Comparison of ENCODE assay signal across 15 cellular contexts in genomic region chr9:5625916-5626315, GRCh38. TPM values are rescaled to one million over a fixed set of nuclear protein-coding genes. Genes with fewer than 3 reads are reported as not detected.
DNase-seq lines count a peak whose midpoint lies in the region; ATAC-seq, FAIRE-seq and TF ChIP-seq lines count a peak whose summit lies in the region.
"Had no signal": no experiment of that assay in that cellular context is flagged by ENCODE, and none has a peak within 500 bp of the region (broad histone marks: within the 10 kb centered on the region; RNA-seq: fewer than 3 reads in every experiment).

No MANE protein-coding gene starts in this region.

- H3K4me1 ChIP-seq in OCI-LY7 (ENCODE audit: insufficient read depth, low read length, poor library complexity, severe bottlenecking) = peaks cover 45% of the 10 kb centered on the region
- H3K4me1 ChIP-seq in effector memory CD4-positive, alpha-beta T cell (ENCODE audit: control insufficient read depth, insufficient read depth, low read length, poor library complexity, severe bottlenecking) = peaks cover 19% of the 10 kb centered on the region
- peaks cover 24% of the 10 kb centered on the region for H3K4me1 ChIP-seq in thymus (ENCODE audit: control insufficient read depth, insufficient read depth, low read length)

- peak overlapping the region; percentile 100 for H3K27ac ChIP-seq in OCI-LY7 (ENCODE audit: low read depth, low read length, poor library complexity, severe bottlenecking)
- H3K27ac ChIP-seq in effector memory CD4-positive, alpha-beta T cell (ENCODE audit: insufficient read depth, low read length, poor library complexity, severe bottlenecking) = peak overlapping the region; percentile 19
- H3K27ac ChIP-seq in thymus (ENCODE audit: low read depth) = peak overlapping the region; percentile 100

- BruUV-seq in OCI-LY7 (replicated peaks; lab: Mats Ljungman, UMichigan) = no TSS peak

- H3K36me3 ChIP-seq in OCI-LY7 (ENCODE audit: insufficient read depth, low read length) (peaks cover 27% of the 10 kb centered on the region), thymus (ENCODE audit: control insufficient read depth, insufficient read depth) (no peaks in the 10 kb centered on the region)
- H3K36me3 ChIP-seq in effector memory CD4-positive, alpha-beta T cell (ENCODE audit: control insufficient read depth, insufficient read depth, low read length) = no peaks in the 10 kb centered on the region
- H3K36me3 ChIP-seq: right atrium auricular region had no signal

- H3K9me3 ChIP-seq in OCI-LY7 (ENCODE audit: low read length) (no peaks in the 10 kb centered on the region), thymus (ENCODE audit: control insufficient read depth) (no peaks in the 10 kb centered on the region)
- no peaks in the 10 kb centered on the region for H3K9me3 ChIP-seq in effector memory CD4-positive, alpha-beta T cell (ENCODE audit: control insufficient read depth, low read length)
- H3K9me3 ChIP-seq: mucosa of descending colon, right atrium auricular region, SK-N-SH had no signal

- POLR2A ChIA-PET in OCI-LY7 (lab: Charles Lee) = interaction anchor here (0.7 to 4.4 kb wide), 6 partner anchors 17 to 178 kb away, joined by 3 to 25 read pairs (median 5); no protein-coding TSS in a partner anchor

- H3K4me3 ChIP-seq in OCI-LY7 (ENCODE audit: low read depth, low read length, poor library complexity, severe bottlenecking) (peak overlapping the region; percentile 81), thymus (ENCODE audit: low read length) (no peak overlapping the region)
- H3K4me3 ChIP-seq in effector memory CD4-positive, alpha-beta T cell (ENCODE audit: insufficient read depth, low read depth, low read length, poor library complexity, severe bottlenecking) = no peak overlapping the region
- H3K4me3 ChIP-seq: mucosa of descending colon, right atrium auricular region had no signal

- intact Hi-C loops in OCI-LY7 (cut with micrococcal nuclease; ENCODE audit: unreplicated experiment) = loop anchor here (2.0 to 10.0 kb wide), 7 partner anchors 31 to 1056 kb away; partner anchors contain the start of genes JAK2 and RCL1

- H4K20me1 ChIP-seq in OCI-LY7 (ENCODE audit: insufficient read depth, low read length) = peaks cover 2% of the 10 kb centered on the region; the same call in 1 of the 2 replicates

- no peak for ATAC-seq in activated T-cell treated with anti-CD3 and anti-CD28 coated beads, Interleukin-2, amount 50 U/mL, for 4 hours
- ATAC-seq: mucosa of descending colon had no signal

- peaks cover 36% of the 10 kb centered on the region for H3K36me3 Mint-ChIP-seq in activated T-cell treated with anti-CD3 and anti-CD28 coated beads, Interleukin-2, amount 50 U/mL, for 24 hours (ENCODE audit: low read depth)
- no peaks in the 10 kb centered on the region for H3K36me3 Mint-ChIP-seq in activated T-cell treated with anti-CD3 and anti-CD28 coated beads, Interleukin-2, amount 50 U/mL, for 4 hours (ENCODE audit: insufficient read depth)

- no peak overlapping the region for H2AFZ ChIP-seq in OCI-LY7 (ENCODE audit: low read length)

- no peak overlapping the region for H3K4me3 Mint-ChIP-seq in activated T-cell treated with anti-CD3 and anti-CD28 coated beads, Interleukin-2, amount 50 U/mL, for 24 hours
- H3K4me3 Mint-ChIP-seq in activated T-cell treated with anti-CD3 and anti-CD28 coated beads, Interleukin-2, amount 50 U/mL, for 4 hours = no peak overlapping the region

- no peaks in the 10 kb centered on the region for H3K9me3 Mint-ChIP-seq in activated T-cell treated with anti-CD3 and anti-CD28 coated beads, Interleukin-2, amount 50 U/mL, for 24 hours
- no peaks in the 10 kb centered on the region for H3K9me3 Mint-ChIP-seq in activated T-cell treated with anti-CD3 and anti-CD28 coated beads, Interleukin-2, amount 50 U/mL, for 4 hours

- no peak for FAIRE-seq in RCC 7860 (lab: Jason Lieb, UNC)
- FAIRE-seq: endometrium had no signal

- no peaks in the 10 kb centered on the region for H3K27me3 Mint-ChIP-seq in activated T-cell treated with anti-CD3 and anti-CD28 coated beads, Interleukin-2, amount 50 U/mL, for 24 hours
- H3K27me3 Mint-ChIP-seq in activated T-cell treated with anti-CD3 and anti-CD28 coated beads, Interleukin-2, amount 50 U/mL, for 4 hours (ENCODE audit: low read depth) = no peaks in the 10 kb centered on the region

- H3K4me1 Mint-ChIP-seq in activated T-cell treated with anti-CD3 and anti-CD28 coated beads, Interleukin-2, amount 50 U/mL, for 24 hours (ENCODE audit: low read depth) = peaks cover 50% of the 10 kb centered on the region
- H3K4me1 Mint-ChIP-seq in activated T-cell treated with anti-CD3 and anti-CD28 coated beads, Interleukin-2, amount 50 U/mL, for 4 hours (ENCODE audit: low read depth) = peaks cover 51% of the 10 kb centered on the region

- CTCF ChIA-PET in OCI-LY7 (lab: Charles Lee; ENCODE audit: unreplicated experiment) = no interaction called here

- peak overlapping the region; percentile 97 for H3K4me2 ChIP-seq in OCI-LY7 (ENCODE audit: low read length)

- WGBS in thymus = 98% methylated on average over 4 of the region's 4 CpGs

- no peak for DNase-seq in activated T-cell treated with anti-CD3 and anti-CD28 coated beads, Interleukin-2, amount 50 U/mL, for 24 hours
- no peak for DNase-seq in activated T-cell treated with anti-CD3 and anti-CD28 coated beads, Interleukin-2, amount 50 U/mL, for 4 hours
- peak; percentile 42 for DNase-seq in OCI-LY7 (ENCODE audit: low spot score)
- DNase-seq in effector memory CD4-positive, alpha-beta T cell = no peak
- no peak for DNase-seq in stimulated activated CD4-positive, alpha-beta T cell treated with anti-CD3 and anti-CD28 coated beads, Interleukin-12 subunit alpha, Interleukin-12 subunit beta, amount 100 ng/mL, for 4 hours
- no peak for DNase-seq in RCC 7860 (ENCODE audit: low spot score)
- no peak for DNase-seq in GM19238 (ENCODE audit: insufficient read length, low spot score)
- DNase-seq: aorta, mucosa of descending colon, NCI-H526 treated with DMSO at 0.1 percent for 48 hours, SK-N-SH, trophoblast cell had no signal

- H3K27ac Mint-ChIP-seq in activated T-cell treated with anti-CD3 and anti-CD28 coated beads, Interleukin-2, amount 50 U/mL, for 24 hours = peak overlapping the region; percentile 84

- TF ChIP-seq CTCF in OCI-LY7 (conservative IDR thresholded peaks at IDR 0.05; ENCODE audit: low read length) = no peak

- H3K9me2 ChIP-seq in OCI-LY7 (ENCODE audit: insufficient read depth, low read length) = no peaks in the 10 kb centered on the region
- H3K9me2 ChIP-seq: SK-N-SH had no signal

- H3K27me3 ChIP-seq in effector memory CD4-positive, alpha-beta T cell (replicated peaks; ENCODE audit: control insufficient read depth, insufficient read depth, low read length, poor library complexity, severe bottlenecking) = no peaks in the 10 kb centered on the region
- H3K27me3 ChIP-seq in thymus (ENCODE audit: control insufficient read depth, insufficient read depth) = no peaks in the 10 kb centered on the region
- H3K27me3 ChIP-seq: right atrium auricular region had no signal

- H3K79me2 ChIP-seq in OCI-LY7 (ENCODE audit: insufficient read depth, low read depth, low read length) = peaks cover 75% of the 10 kb centered on the region

RNA-seq across cellular contexts. Expression of gene RIC1, which starts 3.0 kb away (rescaled TPM):
- total RNA-seq in activated T-cell treated with anti-CD3 and anti-CD28 coated beads, Interleukin-2, amount 50 U/mL, for 4 hours = 10 to 100 TPM; 10.5 to 11.2 (median 10.8) TPM
- total RNA-seq in OCI-LY7 (2014; rRNA removed; shearing (Covaris generic)) = 72.9 and 77.0 TPM in 2 replicates
- 83.9 and 84.6 TPM in 2 replicates for total RNA-seq in OCI-LY7 (2022)
- 10.3 TPM for polyA plus RNA-seq in thymus

Comparison
In these comparisons a context has a peak if more than half of its experiments do, and no peak if none do; other contexts are left out.
1. H3K27ac ChIP-seq: peak in every context shown above with its lines; median percentile 100 in OCI-LY7; 100 in thymus; 19 in effector memory CD4-positive, alpha-beta T cell.
2. RNA of gene RIC1, which starts 3.0 kb away (total RNA-seq): 72.9 to 84.6 TPM in OCI-LY7; 10.5 to 11.2 TPM in activated T-cell treated with anti-CD3 and anti-CD28 coated beads, Interleukin-2, amount 50 U/mL, for 4 hours; every median in the first group is over 4 times any median in the second.